23 cellular contexts compared by ENCODE assay signal in genomic region chr7:133586253-133586652, GRCh38.
"Had no signal": no experiment of that assay in that cellular context is flagged by ENCODE, and none has a peak within 500 bp of the region (broad histone marks: within the 10 kb centered on the region; RNA-seq: fewer than 3 reads in every experiment).

No MANE protein-coding gene starts in this region.

- H3K9me3 ChIP-seq: colonic mucosa, esophagus squamous epithelium, gastrocnemius medialis, heart right ventricle, left lung, lower lobe of right lung, mucosa of descending colon had no signal

- H3K36me3 ChIP-seq: colonic mucosa, esophagus squamous epithelium, gastrocnemius medialis, heart right ventricle, left lung, lower lobe of right lung had no signal

- DNase-seq: colonic mucosa; cortex of kidney; effector CD8-positive, alpha-beta T cell; effector memory CD8-positive, alpha-beta T cell; endodermal cell; erythroblast; esophagus squamous epithelium; foreskin fibroblast; foreskin melanocyte; gastrocnemius medialis; glutamatergic neuron; head of caudate nucleus; heart right ventricle; hippocampal formation; left cardiac atrium; left lung; left ventricle myocardium superior; lower lobe of right lung; mesenchymal stem cell; mucosa of descending colon; naive B cell had no signal

- H3K4me1 ChIP-seq: colonic mucosa, esophagus squamous epithelium, gastrocnemius medialis, left lung, lower lobe of right lung had no signal

- H3K27me3 ChIP-seq: colonic mucosa, esophagus squamous epithelium, gastrocnemius medialis, heart right ventricle, left lung had no signal

- H3K27ac ChIP-seq: colonic mucosa, epithelial cell of prostate, esophagus squamous epithelium, gastrocnemius medialis, heart right ventricle, left lung, lower lobe of right lung had no signal

- ATAC-seq: effector memory CD8-positive, alpha-beta T cell; esophagus mucosa; gastrocnemius medialis; heart right ventricle; left cardiac atrium; left lung; left ventricle myocardium superior; lower lobe of right lung; mucosa of descending colon had no signal

- H3K4me3 ChIP-seq: colonic mucosa, esophagus squamous epithelium, gastrocnemius medialis, heart right ventricle, left lung, lower lobe of right lung, mucosa of descending colon had no signal
